ENCODE assay signal across 31 cellular contexts in the genomic region with DNA sequence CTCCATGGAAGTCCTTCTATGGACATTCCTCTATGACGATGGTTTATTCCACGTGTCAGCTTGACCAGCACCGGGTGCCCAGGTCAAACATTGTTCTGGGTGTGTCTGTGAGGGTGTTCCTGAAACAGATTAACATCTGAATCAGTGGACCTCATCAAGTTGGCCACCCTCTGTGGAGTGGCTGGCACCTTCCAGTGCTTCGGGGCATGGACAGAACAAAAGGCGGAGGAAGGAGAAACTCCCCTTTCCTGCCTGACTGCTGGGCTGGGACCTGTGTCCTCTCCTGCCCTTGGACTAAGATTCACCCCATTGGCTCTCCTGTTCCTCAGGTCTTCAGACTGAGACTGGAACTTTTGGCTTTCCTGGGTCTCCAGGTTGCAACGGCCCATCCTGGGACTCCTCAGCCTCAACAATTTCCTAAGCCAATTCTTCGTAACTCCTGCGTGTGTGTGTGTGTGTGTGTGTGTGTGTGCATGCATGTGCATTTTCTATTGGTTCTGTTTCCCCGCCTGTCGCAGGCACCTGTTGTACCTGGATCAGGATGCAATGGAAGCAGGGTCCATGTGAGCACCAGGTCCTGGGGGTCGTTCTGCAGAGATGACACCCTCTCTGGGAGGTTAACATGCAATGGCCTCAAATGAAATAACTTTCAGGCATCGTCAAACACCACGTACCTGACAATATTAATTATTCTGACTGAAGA.
"Had no signal": no experiment of that assay in that cellular context is flagged by ENCODE, and none has a peak within 500 bp of the region (broad histone marks: within the 10 kb centered on the region; RNA-seq: fewer than 3 reads in every experiment).

No MANE protein-coding gene starts in this region.

- H3K36me3 Mint-ChIP-seq: activated naive CD4-positive, alpha-beta T cell treated with anti-CD3 and anti-CD28 coated beads, Interleukin-2, amount 10 ng/mL, durations not matched to agents 7 days and 5 days; activated naive CD4-positive, alpha-beta T cell treated with anti-CD3 and anti-CD28 coated beads, Interleukin-2, amount 50 U/mL, for 72 hours; activated naive CD8-positive, alpha-beta T cell treated with anti-CD3 and anti-CD28 coated beads, Interleukin-2, amount 10 ng/mL, durations not matched to agents 7 days and 5 days; brain; T-cell had no signal

- H3K27me3 ChIP-seq: ascending aorta, cardiac muscle cell had no signal

- H3K9me3 Mint-ChIP-seq: activated naive CD4-positive, alpha-beta T cell treated with anti-CD3 and anti-CD28 coated beads, Interleukin-2, amount 50 U/mL, for 72 hours; activated naive CD8-positive, alpha-beta T cell treated with anti-CD3 and anti-CD28 coated beads, Interleukin-2, amount 10 ng/mL, durations not matched to agents 7 days and 5 days; central memory CD8-positive, alpha-beta T cell had no signal

- H3K27ac ChIP-seq: ascending aorta, breast epithelium, cardiac muscle cell, esophagus squamous epithelium, gastroesophageal sphincter had no signal

- H3K27ac Mint-ChIP-seq: activated CD4-positive, alpha-beta memory T cell treated with anti-CD3 and anti-CD28 coated beads, Interleukin-2, amount 10 ng/mL, durations not matched to agents 7 days and 5 days; activated CD4-positive, alpha-beta T cell treated with anti-CD3 and anti-CD28 coated beads for 36 hours; activated CD4-positive, alpha-beta T cell treated with anti-CD3 and anti-CD28 coated beads, Interleukin-2, amount 10 ng/mL, durations not matched to agents 24 days and 14 days; activated naive CD4-positive, alpha-beta T cell treated with anti-CD3 and anti-CD28 coated beads, Interleukin-2, amount 10 ng/mL, durations not matched to agents 7 days and 5 days; activated naive CD4-positive, alpha-beta T cell treated with anti-CD3 and anti-CD28 coated beads, Interleukin-2, amount 50 U/mL, for 72 hours; activated naive CD8-positive, alpha-beta T cell treated with anti-CD3 and anti-CD28 coated beads, Interleukin-2, amount 10 ng/mL, durations not matched to agents 7 days and 5 days; activated T-cell treated with anti-CD3 and anti-CD28 coated beads, Interleukin-2, amount 50 U/mL, for 24 hours; activated T-cell treated with anti-CD3 and anti-CD28 coated beads, Interleukin-2, amount 50 U/mL, for 72 hours; brain; T-cell; T-helper 1 cell treated with Interleukin-12 subunit alpha and Interleukin-12 subunit beta and Interleukin-4 antibody, amounts not matched to agents 30 μg/mL and 1 μg/mL, for 36 hours had no signal

- H3K4me3 Mint-ChIP-seq: activated CD4-positive, alpha-beta memory T cell treated with anti-CD3 and anti-CD28 coated beads, Interleukin-2, amount 10 ng/mL, durations not matched to agents 7 days and 5 days; activated CD4-positive, alpha-beta T cell treated with anti-CD3 and anti-CD28 coated beads for 36 hours; activated CD4-positive, alpha-beta T cell treated with anti-CD3 and anti-CD28 coated beads, Interleukin-2, amount 10 ng/mL, durations not matched to agents 24 days and 14 days; activated naive CD4-positive, alpha-beta T cell treated with anti-CD3 and anti-CD28 coated beads, Interleukin-2, amount 10 ng/mL, durations not matched to agents 7 days and 5 days; activated naive CD8-positive, alpha-beta T cell treated with anti-CD3 and anti-CD28 coated beads, Interleukin-2, amount 10 ng/mL, durations not matched to agents 7 days and 5 days; activated T-cell treated with anti-CD3 and anti-CD28 coated beads, Interleukin-2, amount 50 U/mL, for 24 hours; activated T-cell treated with anti-CD3 and anti-CD28 coated beads, Interleukin-2, amount 50 U/mL, for 72 hours; brain; central memory CD8-positive, alpha-beta T cell; effector memory CD8-positive, alpha-beta T cell; T-cell; T-helper 1 cell treated with Interleukin-12 subunit alpha and Interleukin-12 subunit beta and Interleukin-4 antibody, amounts not matched to agents 30 μg/mL and 1 μg/mL, for 36 hours had no signal

- H3K27me3 Mint-ChIP-seq: activated CD4-positive, alpha-beta memory T cell treated with anti-CD3 and anti-CD28 coated beads, Interleukin-2, amount 10 ng/mL, durations not matched to agents 7 days and 5 days; activated CD4-positive, alpha-beta T cell treated with anti-CD3 and anti-CD28 coated beads, Interleukin-2, amount 10 ng/mL, durations not matched to agents 24 days and 14 days; activated naive CD8-positive, alpha-beta T cell treated with anti-CD3 and anti-CD28 coated beads, Interleukin-2, amount 10 ng/mL, durations not matched to agents 7 days and 5 days; brain; central memory CD8-positive, alpha-beta T cell had no signal

- DNase-seq: activated CD4-positive, alpha-beta memory T cell treated with anti-CD3 and anti-CD28 coated beads, Interleukin-2, amount 10 ng/mL, durations not matched to agents 7 days and 5 days; activated CD4-positive, alpha-beta T cell treated with anti-CD3 and anti-CD28 coated beads for 36 hours; activated CD4-positive, alpha-beta T cell treated with anti-CD3 and anti-CD28 coated beads, Interleukin-2, amount 10 ng/mL, durations not matched to agents 24 days and 14 days; activated CD4-positive, CD25-positive, alpha-beta regulatory T cell; activated CD4-positive, CD25-positive, alpha-beta regulatory T cell treated with anti-CD3 and anti-CD28 coated beads, Interleukin-2, amount 50 U/mL, for 72 hours; activated CD8-positive, alpha-beta memory T cell treated with anti-CD3 and anti-CD28 coated beads, Interleukin-2, amount 50 U/mL, for 48 hours; activated gamma-delta T cell; activated naive CD4-positive, alpha-beta T cell; activated naive CD4-positive, alpha-beta T cell treated with anti-CD3 and anti-CD28 coated beads, Interleukin-2, amount 10 ng/mL, durations not matched to agents 7 days and 5 days; activated naive CD8-positive, alpha-beta T cell treated with anti-CD3 and anti-CD28 coated beads, Interleukin-2, amount 10 ng/mL, durations not matched to agents 7 days and 5 days; activated T-cell treated with anti-CD3 and anti-CD28 coated beads for 4 hours; activated T-cell treated with anti-CD3 and anti-CD28 coated beads, Interleukin-2, amount 50 U/mL, for 72 hours; cortex of kidney; dermis blood vessel endothelial cell; effector CD4-positive, alpha-beta T cell; effector memory CD8-positive, alpha-beta T cell; erythroblast; esophagus squamous epithelium; foreskin melanocyte; SW 1271; T-cell; T1000 had no signal

- H3K9me3 ChIP-seq: ascending aorta, esophagus squamous epithelium had no signal

- ATAC-seq: activated CD4-positive, alpha-beta T cell treated with anti-CD3 and anti-CD28 coated beads for 36 hours; activated naive CD4-positive, alpha-beta T cell treated with anti-CD3 and anti-CD28 coated beads, Interleukin-2, amount 50 U/mL, for 72 hours; activated T-cell treated with anti-CD3 and anti-CD28 coated beads, Interleukin-2, amount 50 U/mL, for 72 hours; effector memory CD8-positive, alpha-beta T cell; gastroesophageal sphincter; T-cell had no signal

- H3K36me3 ChIP-seq: ascending aorta, breast epithelium, cardiac muscle cell, esophagus squamous epithelium, gastroesophageal sphincter had no signal

- H3K4me1 Mint-ChIP-seq: activated CD4-positive, alpha-beta memory T cell treated with anti-CD3 and anti-CD28 coated beads, Interleukin-2, amount 10 ng/mL, durations not matched to agents 7 days and 5 days; activated CD4-positive, alpha-beta T cell treated with anti-CD3 and anti-CD28 coated beads for 36 hours; activated CD4-positive, alpha-beta T cell treated with anti-CD3 and anti-CD28 coated beads, Interleukin-2, amount 10 ng/mL, durations not matched to agents 24 days and 14 days; activated naive CD4-positive, alpha-beta T cell treated with anti-CD3 and anti-CD28 coated beads, Interleukin-2, amount 10 ng/mL, durations not matched to agents 7 days and 5 days had no signal

- H3K4me3 ChIP-seq: ascending aorta, breast epithelium, cardiac muscle cell, esophagus squamous epithelium, gastroesophageal sphincter had no signal
